In the genomic region with DNA sequence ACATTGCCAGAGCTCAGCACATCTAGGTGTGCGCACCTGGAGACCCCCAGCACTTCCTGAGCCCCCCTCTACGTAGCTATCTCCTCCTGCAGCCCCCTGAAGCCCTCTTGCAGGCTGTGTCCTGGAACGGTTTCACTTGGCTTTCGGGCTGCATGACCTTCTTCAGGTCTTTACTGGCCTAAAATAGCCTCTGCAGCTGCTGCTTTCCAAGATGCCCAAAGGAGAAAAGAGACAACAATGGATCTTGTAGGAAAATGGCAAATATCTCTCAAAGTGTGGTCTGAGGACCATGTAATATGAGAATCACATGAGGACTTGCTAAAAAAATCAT, we compare ENCODE assay signal across 1 cellular context.
TF ChIP-seq lines count a peak whose summit lies in the region.

No MANE protein-coding gene starts in this region.

TF ChIP-seq in H1, 55 proteins besides CTCF, POLR2A, EP300 and RAD21 (continued from another document):
- TF ChIP-seq TAF7 (optimal IDR thresholded peaks at IDR 0.05; ENCODE audit: borderline replicate concordance, low read depth, low read length) (no peak), POU5F1 (IDR thresholded peaks at IDR 0.05; ENCODE audit: low read depth, low read length) (no peak), RNF2 (IDR thresholded peaks at IDR 0.05; ENCODE audit: borderline replicate concordance, low read depth, low read length, missing control alignments, poor library complexity, severe bottlenecking) (no peak), RXRA (IDR thresholded peaks at IDR 0.05; ENCODE audit: insufficient read depth, low read depth, low read length) (no peak), ASH2L (IDR thresholded peaks at IDR 0.05; ENCODE audit: low read length) (no peak), BRCA1 (IDR thresholded peaks at IDR 0.05; ENCODE audit: low read depth, low read length) (no peak), CEBPB (IDR thresholded peaks at IDR 0.05; ENCODE audit: low read depth, low read length) (no peak), SRF (IDR thresholded peaks at IDR 0.05; ENCODE audit: low read depth, low read length) (no peak), TCF12 (IDR thresholded peaks at IDR 0.05; ENCODE audit: low read depth, low read length) (no peak), CHD2 (IDR thresholded peaks at IDR 0.05; ENCODE audit: low read length) (no peak), NRF1 (IDR thresholded peaks at IDR 0.05; ENCODE audit: low read depth, low read length) (no peak), GTF2F1 (IDR thresholded peaks at IDR 0.05; ENCODE audit: borderline replicate concordance, low read depth, low read length) (no peak), CBX8 (IDR thresholded peaks at IDR 0.05; ENCODE audit: borderline replicate concordance, low read depth, low read length) (no peak), JUN (IDR thresholded peaks at IDR 0.05; ENCODE audit: low read depth, low read length) (no peak)
- TF ChIP-seq, protein P1, sequence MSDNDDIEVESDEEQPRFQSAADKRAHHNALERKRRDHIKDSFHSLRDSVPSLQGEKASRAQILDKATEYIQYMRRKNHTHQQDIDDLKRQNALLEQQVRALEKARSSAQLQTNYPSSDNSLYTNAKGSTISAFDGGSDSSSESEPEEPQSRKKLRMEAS (IDR thresholded peaks at IDR 0.05), result no peak
